11 cellular contexts compared by ENCODE assay signal in genomic region chr2:189662674-189663226, GRCh38. TPM values are rescaled to one million over a fixed set of nuclear protein-coding genes. Genes with fewer than 3 reads are reported as not detected.
DNase-seq lines count a peak whose midpoint lies in the region; ATAC-seq, FAIRE-seq and TF ChIP-seq lines count a peak whose summit lies in the region.
"Had no signal": no experiment of that assay in that cellular context is flagged by ENCODE, and none has a peak within 500 bp of the region (broad histone marks: within the 10 kb centered on the region; RNA-seq: fewer than 3 reads in every experiment).

No MANE protein-coding gene starts in this region.

- H3K4ac ChIP-seq in mesenchymal stem cell (ENCODE audit: low read depth in 1 of 2, low read length in 2 of 2): no peak overlapping the region

- H2AFZ ChIP-seq in HepG2 (ENCODE audit: low read length) (no peak overlapping the region), astrocyte (ENCODE audit: low read depth, low read length) (no peak overlapping the region), mesenchymal stem cell (ENCODE audit: low read depth, low read length) (no peak overlapping the region)

- H3K4me1 Mint-ChIP-seq in astrocyte (ENCODE audit: low read depth, unreplicated experiment): peaks cover 7% of the 10 kb centered on the region

- H3K27ac ChIP-seq in HepG2 (ENCODE audit: extremely low read length, insufficient read depth, low read length) (peak overlapping the region; percentile 73), right lobe of liver (no peak overlapping the region), astrocyte (ENCODE audit: low read depth, low read length) (no peak overlapping the region), mesenchymal stem cell (ENCODE audit: low read length, poor library complexity, severe bottlenecking) (no peak overlapping the region)

- peaks cover 4 to 22% of the 10 kb centered on the region in 2 experiments; a peak in 4 of 5 replicates for H3K36me3 ChIP-seq in HepG2 (replicated peaks in 1 of 2; ENCODE audit: control insufficient read depth in 1 of 2, insufficient read depth in 2 of 2, low read length in 2 of 2)
- H3K36me3 ChIP-seq in right lobe of liver: peaks cover 0 to 17% (median 4%) of the 10 kb centered on the region in 4 donors
- peaks cover 21% of the 10 kb centered on the region for H3K36me3 ChIP-seq in astrocyte (ENCODE audit: insufficient read depth, low read length)
- H3K36me3 ChIP-seq in mesenchymal stem cell (ENCODE audit: control insufficient read depth in 1 of 2, insufficient read depth in 2 of 2, low read depth in 1 of 2, low read length in 2 of 2): peaks cover 0 to 23% of the 10 kb centered on the region in 2 experiments

- H3K9me3 Mint-ChIP-seq in astrocyte (ENCODE audit: unreplicated experiment): no peaks in the 10 kb centered on the region

- peaks cover 36% of the 10 kb centered on the region for H3K79me2 ChIP-seq in HepG2 (ENCODE audit: insufficient read depth, low read length)
- peaks cover 47% of the 10 kb centered on the region for H3K79me2 ChIP-seq in astrocyte (ENCODE audit: insufficient read depth, low read length)

- H2AK5ac ChIP-seq in mesenchymal stem cell (ENCODE audit: low read length, severe bottlenecking): no peak overlapping the region

- FAIRE-seq in HepG2 (lab: Jason Lieb, UNC) (no peak), astrocyte (lab: Jason Lieb, UNC) (no peak)

- H3K9me3 ChIP-seq in HepG2 (ENCODE audit: low read length) (no peaks in the 10 kb centered on the region), right lobe of liver (no peaks in the 10 kb centered on the region), astrocyte (ENCODE audit: insufficient read depth, low read depth, low read length) (no peaks in the 10 kb centered on the region), mesenchymal stem cell (ENCODE audit: control insufficient read depth, low read length) (no peaks in the 10 kb centered on the region)

- no peaks in the 10 kb centered on the region for H3K27me3 Mint-ChIP-seq in astrocyte (ENCODE audit: low read depth, unreplicated experiment)

- TF ChIP-seq EP300 in HepG2 (IDR thresholded peaks at IDR 0.05; ENCODE audit: low read depth in 2 of 2, low read length in 2 of 2) (no peak), HepG2 (CRISPR knock-in tag; IDR thresholded peaks at IDR 0.05; ENCODE audit: borderline replicate concordance) (no peak)

- ATAC-seq in HepG2 (peak; percentile 18), right lobe of liver (no peak), HG03139 (IDR thresholded peaks at IDR 0.05; ENCODE audit: unreplicated experiment) (no peak)

- BruUV-seq in HepG2 (replicated peaks; lab: Mats Ljungman, UMichigan): no TSS peak

- no peak overlapping the region for H2BK5ac ChIP-seq in mesenchymal stem cell (ENCODE audit: low read depth, low read length, poor library complexity, severe bottlenecking)

- H3K9ac ChIP-seq in HepG2 (ENCODE audit: insufficient read depth, low read depth, low read length): peak overlapping the region; percentile 99
- H3K9ac ChIP-seq in astrocyte (ENCODE audit: low read length): peak overlapping the region; percentile 95
- peak overlapping the region; percentile 100 for H3K9ac ChIP-seq in mesenchymal stem cell (ENCODE audit: low read length)

- POLR2A ChIA-PET in HepG2 (lab: Yijun Ruan, JAX): interaction anchor here (1.1 to 3.3 kb wide), 4 partner anchors 13 to 100 kb away, joined by 3 to 25 read pairs (median 4); partner anchors contain the start of genes ANKAR, OSGEPL1 and SLC40A1

- DNase-seq in HepG2 (ENCODE audit: low spot score): no peak
- DNase-seq in right lobe of liver: no peak
- DNase-seq in astrocyte (ENCODE audit: low read depth): no peak
- DNase-seq in mesenchymal stem cell: no peak
- DNase-seq in NOMO-1 treated with DMSO at 0.1 percent for 48 hours (lab: John Stamatoyannopoulos, UW; ENCODE audit: unreplicated experiment): no peak
- no peak for DNase-seq in GM19240 (ENCODE audit: insufficient read length, low spot score)
- no peak for DNase-seq in superior temporal gyrus (ENCODE audit: extremely low spot score)
- DNase-seq: activated CD4-positive, alpha-beta T cell treated with anti-CD3 and anti-CD28 coated beads, Interleukin-2, amount 50 U/mL, for 1 hour; caudate nucleus; NK-92 treated with Interleukin-12 subunit alpha and Interleukin-12 subunit beta, amount 100 ng/mL, for 24 hours had no signal

- H2BK15ac ChIP-seq in mesenchymal stem cell (ENCODE audit: low read depth, poor library complexity, severe bottlenecking): no peak overlapping the region

- intact Hi-C loops in HepG2 (cut with micrococcal nuclease; ENCODE audit: unreplicated experiment) (no loop called here), right lobe of liver (cut with DNase I) (loop anchor here in 1 of 2 donors (10.0 kb wide), 1 partner anchor 102 kb away; the partner anchor contains the start of gene OSGEPL1)

- no peak overlapping the region for H2BK12ac ChIP-seq in mesenchymal stem cell (ENCODE audit: low read length in 2 of 2)

- TF ChIP-seq RAD21 in HepG2 (CRISPR knock-in tag; IDR thresholded peaks at IDR 0.05): no peak

- H3K14ac ChIP-seq in mesenchymal stem cell (ENCODE audit: low read length in 2 of 2): no peak overlapping the region

- no peaks in the 10 kb centered on the region; a peak in 1 of 5 replicates for H3K27me3 ChIP-seq in HepG2 (ENCODE audit: control insufficient read depth in 1 of 2, insufficient read depth in 2 of 2, low read length in 2 of 2)
- no peaks in the 10 kb centered on the region for H3K27me3 ChIP-seq in right lobe of liver
- no peaks in the 10 kb centered on the region for H3K27me3 ChIP-seq in astrocyte (ENCODE audit: insufficient read depth, low read length)
- H3K27me3 ChIP-seq in mesenchymal stem cell (ENCODE audit: control insufficient read depth in 1 of 2, insufficient read depth in 1 of 2, low read length in 2 of 2): no peaks in the 10 kb centered on the region

- no peak overlapping the region for H3K18ac ChIP-seq in mesenchymal stem cell (ENCODE audit: low read depth in 1 of 2, low read length in 2 of 2)

- TF ChIP-seq CTCF in HepG2 (CRISPR knock-in tag; IDR thresholded peaks at IDR 0.05) (no peak), right lobe of liver (IDR thresholded peaks at IDR 0.05) (no peak), astrocyte (IDR thresholded peaks at IDR 0.05; ENCODE audit: insufficient read depth, low read depth, low read length) (no peak)

- H2BK120ac ChIP-seq in mesenchymal stem cell (ENCODE audit: low read depth, low read length): no peak overlapping the region

- CTCF ChIA-PET in HepG2 (lab: Yijun Ruan, JAX; ENCODE audit: low intra/inter-chr PET ratio, low total read pairs): interaction anchor here (3.8 kb wide), 1 partner anchor 35 kb away, joined by 64 read pairs; no protein-coding TSS in a partner anchor

- H4K20me1 ChIP-seq in HepG2 (ENCODE audit: insufficient read depth, low read length) (no peaks in the 10 kb centered on the region), astrocyte (ENCODE audit: insufficient read depth, low read length) (peaks cover 14% of the 10 kb centered on the region)

- in situ Hi-C loops in HepG2 (cut with HindIII; ENCODE audit: extremely low pct_ligation_motif_present, low pct_unique_long_range_greater_than_20kb): loop anchor here (25.0 kb wide), 1 partner anchor 400 kb away; the partner anchor contains the start of gene MSTN

- peaks cover 48% of the 10 kb centered on the region for H3K4me1 ChIP-seq in HepG2 (ENCODE audit: insufficient read depth, low read length)
- H3K4me1 ChIP-seq in right lobe of liver: peaks cover 0 to 16% (median 6%) of the 10 kb centered on the region in 4 donors
- peaks cover 10% of the 10 kb centered on the region for H3K4me1 ChIP-seq in astrocyte (ENCODE audit: insufficient read depth, low read length)
- H3K4me1 ChIP-seq in mesenchymal stem cell (ENCODE audit: control insufficient read depth, insufficient read depth, low read depth, low read length): peaks cover 2% of the 10 kb centered on the region

- no peak overlapping the region for H3K23ac ChIP-seq in mesenchymal stem cell (ENCODE audit: low read length in 2 of 2)

- H3K79me1 ChIP-seq in mesenchymal stem cell (replicated peaks; ENCODE audit: low read length, poor library complexity, severe bottlenecking): peaks cover 10% of the 10 kb centered on the region

- peak overlapping the region; percentile 67 to 99 (median 93) for H3K4me3 ChIP-seq in HepG2 (replicated peaks in 1 of 3; ENCODE audit: insufficient read depth in 1 of 3, low read depth in 2 of 3, low read length in 3 of 3)
- peak overlapping the region in 1 of 3 donors; percentile 88 for H3K4me3 ChIP-seq in right lobe of liver
- H3K4me3 ChIP-seq in astrocyte (ENCODE audit: insufficient read depth, low read depth, low read length): peak overlapping the region; percentile 90
- H3K4me3 ChIP-seq in mesenchymal stem cell (ENCODE audit: insufficient read depth in 1 of 2, low read depth in 1 of 2, low read length in 2 of 2): peak overlapping the region in 1 of 2 experiments; percentile 97

- H3K36me3 Mint-ChIP-seq in astrocyte (ENCODE audit: low read depth, unreplicated experiment): peaks cover 6% of the 10 kb centered on the region

- 53% methylated on average over 5 of the region's 5 CpGs for WGBS in HepG2 (ENCODE audit: low lambda C conversion rate)
- WGBS in right lobe of liver (ENCODE audit: insufficient coverage, low coverage, low lambda C conversion rate, missing lambda C conversion rate): 63% methylated on average over 5 of the region's 5 CpGs
- WGBS in mesenchymal stem cell: 67% methylated on average over 1 of the region's 5 CpGs

- H3K4me2 ChIP-seq in HepG2 (ENCODE audit: low read depth, low read length) (peak overlapping the region; percentile 88), astrocyte (ENCODE audit: low read length) (peak overlapping the region; percentile 90), mesenchymal stem cell (ENCODE audit: low read length, poor library complexity, severe bottlenecking) (peak overlapping the region; percentile 50)

- no peak overlapping the region for H3K4me3 Mint-ChIP-seq in astrocyte (ENCODE audit: unreplicated experiment)

- TF ChIP-seq POLR2A in HepG2 (IDR thresholded peaks at IDR 0.05; ENCODE audit: insufficient read depth in 1 of 2, low read depth in 2 of 2, low read length in 2 of 2) (no peak), right lobe of liver (IDR thresholded peaks at IDR 0.05) (no peak)

- no peak overlapping the region for H4K8ac ChIP-seq in mesenchymal stem cell (ENCODE audit: low read length)

- H3K27ac Mint-ChIP-seq in astrocyte (ENCODE audit: unreplicated experiment): no peak overlapping the region

- H4K91ac ChIP-seq in mesenchymal stem cell (ENCODE audit: low read length): no peak overlapping the region

RNA-seq across cellular contexts. Expression of gene ASNSD1, which starts 1.5 kb away (rescaled TPM):
- total RNA-seq in HepG2 (2016; rRNA removed; fragmentation: Illumina TruSeq; extraction: Trizol) (96.6 and 166 TPM in 2 replicates), right lobe of liver (10 to 100 TPM; 18.7 to 31.6 (median 27.0) TPM), astrocyte (31.7 and 32.8 TPM in 2 replicates)
- 36.4 and 45.6 TPM in 2 replicates for total RNA-seq in HepG2 (2016; cell fraction: cytosol; rRNA removed; fragmentation: Illumina TruSeq; extraction: Trizol; ENCODE audit: low read depth)
- total RNA-seq in HepG2 (2016; cell fraction: insoluble cytoplasmic fraction; rRNA removed; fragmentation: Illumina TruSeq; extraction: Trizol): 99.9 and 166 TPM in 2 replicates
- total RNA-seq in HepG2 (2016; cell fraction: membrane; rRNA removed; fragmentation: Illumina TruSeq; extraction: Trizol): 85.2 and 99.8 TPM in 2 replicates
- 44.0 and 50.3 TPM in 2 replicates for total RNA-seq in HepG2 (2016; cell fraction: nucleus; rRNA removed; fragmentation: Illumina TruSeq; extraction: Trizol)
- polyA plus RNA-seq in HepG2 (2011; rRNA removed): 26.9 and 35.1 TPM in 2 replicates
- 14.0 and 22.3 TPM in 2 replicates for polyA plus RNA-seq in HepG2 (2011; cell fraction: cytosol; rRNA removed)
- 9.7 and 13.3 TPM in 2 replicates for polyA plus RNA-seq in HepG2 (2011; cell fraction: nucleus; rRNA removed)
- 44.4 and 56.1 TPM in 2 replicates for polyA plus RNA-seq in HepG2 (2012)
- polyA plus RNA-seq in HepG2 (2016; cell fraction: cytosol; fragmentation: Illumina TruSeq; extraction: Trizol; ENCODE audit: low read depth): 29.3 and 47.9 TPM in 2 replicates
- 142 and 145 TPM in 2 replicates for polyA plus RNA-seq in HepG2 (2016; cell fraction: insoluble cytoplasmic fraction; fragmentation: Illumina TruSeq; extraction: Trizol; ENCODE audit: low read depth)
- 58.2 and 68.6 TPM in 2 replicates for polyA plus RNA-seq in HepG2 (2016; cell fraction: membrane; fragmentation: Illumina TruSeq; extraction: Trizol; ENCODE audit: low read depth)
- polyA plus RNA-seq in HepG2 (2016; cell fraction: nucleus; fragmentation: Illumina TruSeq; extraction: Trizol; ENCODE audit: insufficient read depth, low read depth): 60.3 and 61.7 TPM in 2 replicates
- 5.9 and 8.2 TPM in 2 replicates for polyA minus RNA-seq in HepG2 (2011; rRNA and poly(A)+ RNA removed; ENCODE audit: low replicate concordance)
- 58.7 and 64.4 TPM in 2 replicates for polyA minus RNA-seq in HepG2 (2011; cell fraction: cytosol; rRNA and poly(A)+ RNA removed)
- polyA minus RNA-seq in HepG2 (2011; cell fraction: nucleus; rRNA and poly(A)+ RNA removed): 32.3 and 35.6 TPM in 2 replicates
- 48.2 TPM for polyA plus RNA-seq in mesenchymal stem cell (2013, experiment 1 of 2)
- polyA plus RNA-seq in mesenchymal stem cell (2013, experiment 2 of 2): 51.3 TPM

RNA-seq across cellular contexts. Expression of gene ANKAR, which starts 11.7 kb away (rescaled TPM):
- total RNA-seq in HepG2 (2016; rRNA removed; fragmentation: Illumina TruSeq; extraction: Trizol) (3.0 and 3.6 TPM in 2 replicates), right lobe of liver (1 to 10 TPM; 2.9 to 9.2 (median 4.8) TPM), astrocyte (3.1 and 3.6 TPM in 2 replicates)
- total RNA-seq in HepG2 (2016; cell fraction: cytosol; rRNA removed; fragmentation: Illumina TruSeq; extraction: Trizol; ENCODE audit: low read depth): 10.4 and 13.3 TPM in 2 replicates
- 2.7 and 4.7 TPM in 2 replicates for total RNA-seq in HepG2 (2016; cell fraction: insoluble cytoplasmic fraction; rRNA removed; fragmentation: Illumina TruSeq; extraction: Trizol)
- 4.9 and 7.6 TPM in 2 replicates for total RNA-seq in HepG2 (2016; cell fraction: membrane; rRNA removed; fragmentation: Illumina TruSeq; extraction: Trizol)
- total RNA-seq in HepG2 (2016; cell fraction: nucleus; rRNA removed; fragmentation: Illumina TruSeq; extraction: Trizol): 8.9 and 14.3 TPM in 2 replicates
- 3.8 and 5.0 TPM in 2 replicates for polyA plus RNA-seq in HepG2 (2011; rRNA removed)
- polyA plus RNA-seq in HepG2 (2011; cell fraction: cytosol; rRNA removed): 1.7 and 3.3 TPM in 2 replicates
- polyA plus RNA-seq in HepG2 (2011; cell fraction: nucleus; rRNA removed): 3.2 and 4.1 TPM in 2 replicates
- polyA plus RNA-seq in HepG2 (2012): 2.9 and 4.3 TPM in 2 replicates
- 2.8 and 4.3 TPM in 2 replicates for polyA plus RNA-seq in HepG2 (2016; cell fraction: cytosol; fragmentation: Illumina TruSeq; extraction: Trizol; ENCODE audit: low read depth)
- polyA plus RNA-seq in HepG2 (2016; cell fraction: insoluble cytoplasmic fraction; fragmentation: Illumina TruSeq; extraction: Trizol; ENCODE audit: low read depth): 2.9 and 3.8 TPM in 2 replicates
- 4.6 and 5.3 TPM in 2 replicates for polyA plus RNA-seq in HepG2 (2016; cell fraction: membrane; fragmentation: Illumina TruSeq; extraction: Trizol; ENCODE audit: low read depth)
- 6.4 and 7.4 TPM in 2 replicates for polyA plus RNA-seq in HepG2 (2016; cell fraction: nucleus; fragmentation: Illumina TruSeq; extraction: Trizol; ENCODE audit: insufficient read depth, low read depth)
- polyA minus RNA-seq in HepG2 (2011; rRNA and poly(A)+ RNA removed; ENCODE audit: low replicate concordance): 0.37 and 3.8 TPM in 2 replicates
- polyA minus RNA-seq in HepG2 (2011; cell fraction: cytosol; rRNA and poly(A)+ RNA removed): 2.1 and 2.5 TPM in 2 replicates
- polyA minus RNA-seq in HepG2 (2011; cell fraction: nucleus; rRNA and poly(A)+ RNA removed): 36.9 and 38.0 TPM in 2 replicates
- 1.1 TPM for polyA plus RNA-seq in mesenchymal stem cell (2013, experiment 1 of 2)
- polyA plus RNA-seq in mesenchymal stem cell (2013, experiment 2 of 2): 1.1 TPM
